Comparison of ENCODE assay signal across 7 cellular contexts in genomic region chr9:33734247-33734646, GRCh38.
A peak's percentile ranks its signal among the peaks of the same experiment; 100 is the strongest.
DNase-seq lines count a peak whose midpoint lies in the region; FAIRE-seq and TF ChIP-seq lines count a peak whose summit lies in the region.
"Not testable (repeated sequence)": the region's sequence is repeated elsewhere in the genome, so short reads cannot be mapped to it uniquely, and the experiment has no call there.

No MANE protein-coding gene starts in this region.

- not testable (repeated sequence) for DNase-seq in Calu3; epithelial cell of prostate (ENCODE audit: low read depth, low spot score); keratinocyte (ENCODE audit: low read depth, low spot score); osteocyte (ENCODE audit: extremely low spot score, unreplicated experiment); transverse colon
- DNase-seq in Karpas-422 (peak; percentile 6), amniotic epithelial cell (ENCODE audit: low read depth) (peak; percentile 46)

- H3K9me3 ChIP-seq in Karpas-422 (ENCODE audit: low read length); keratinocyte (ENCODE audit: control insufficient read depth, low read depth, low read length); transverse colon: not testable (repeated sequence)

- not testable (repeated sequence) for H3K4me2 ChIP-seq in Karpas-422 (ENCODE audit: low read depth, low read length, poor library complexity, severe bottlenecking); keratinocyte (ENCODE audit: control insufficient read depth, extremely low read depth, insufficient read depth, low read depth, low read length)

- H3K4me1 ChIP-seq in Karpas-422 (ENCODE audit: low read length), result not testable (repeated sequence)
- H3K4me1 ChIP-seq in keratinocyte (ENCODE audit: control insufficient read depth, extremely low read depth, insufficient read depth, low read length) (peaks cover 17% of the 10 kb centered on the region), transverse colon (peaks cover 0 to 10% (median 2%) of the 10 kb centered on the region in 4 donors)

- not testable (repeated sequence) for H3K4me3 Mint-ChIP-seq in Calu3 (ENCODE audit: low read depth, unreplicated experiment); osteocyte (ENCODE audit: unreplicated experiment)

- intact Hi-C loops in Calu3 (cut with micrococcal nuclease; ENCODE audit: unreplicated experiment); transverse colon (cut with DNase I; ENCODE audit: low total_unique reads): not testable (repeated sequence)

- not testable (repeated sequence) for TF ChIP-seq EP300 in transverse colon (IDR thresholded peaks at IDR 0.05; ENCODE audit: low read depth)

- peaks cover 17% of the 10 kb centered on the region for H3K27me3 Mint-ChIP-seq in Calu3 (ENCODE audit: unreplicated experiment)
- H3K27me3 Mint-ChIP-seq in osteocyte (ENCODE audit: unreplicated experiment), result not testable (repeated sequence)

- not testable (repeated sequence) for H3K36me3 Mint-ChIP-seq in Calu3 (ENCODE audit: insufficient read depth, unreplicated experiment); osteocyte (ENCODE audit: unreplicated experiment)

- not testable (repeated sequence) for H3K27ac ChIP-seq in Karpas-422 (ENCODE audit: low read length)
- H3K27ac ChIP-seq in epithelial cell of prostate (peak overlapping the region; percentile 72), keratinocyte (ENCODE audit: control insufficient read depth, insufficient read depth, low read length) (peak overlapping the region; percentile 16), transverse colon (peak overlapping the region in 3 of 4 donors; percentile 45 to 78 (median 65))

- dilution Hi-C loops in keratinocyte (cut with MboI; ENCODE audit: extremely low pct_ligation_motif_present, low sequenced_read_pairs), result not testable (repeated sequence)

- not testable (repeated sequence) for H3K4me3 ChIP-seq in Karpas-422 (ENCODE audit: low read length); keratinocyte (ENCODE audit: control insufficient read depth in 2 of 3, extremely low read depth in 1 of 3, insufficient read depth in 2 of 3, low read depth in 1 of 3, low read length in 3 of 3); transverse colon

- CTCF ChIA-PET in Calu3 (lab: Charles Lee), result not testable (repeated sequence)

- H3K9me3 Mint-ChIP-seq in Calu3 (ENCODE audit: low read depth, unreplicated experiment); osteocyte (ENCODE audit: unreplicated experiment): not testable (repeated sequence)

- H3K27ac Mint-ChIP-seq in Calu3 (ENCODE audit: unreplicated experiment), result peak overlapping the region; percentile 31
- peak overlapping the region; percentile 12 for H3K27ac Mint-ChIP-seq in osteocyte (ENCODE audit: unreplicated experiment)

- H3K9me2 ChIP-seq in Karpas-422 (replicated peaks; ENCODE audit: insufficient read depth, low read length), result not testable (repeated sequence)

- not testable (repeated sequence) for H3K9me1 ChIP-seq in keratinocyte (ENCODE audit: control insufficient read depth, extremely low read depth, insufficient read depth, low read length)

- not testable (repeated sequence) for TF ChIP-seq CTCF in Calu3 (IDR thresholded peaks at IDR 0.05; ENCODE audit: unreplicated experiment); keratinocyte (optimal IDR thresholded peaks at IDR 0.05 in 1 of 3, IDR thresholded peaks at IDR 0.05 in 1 of 3, conservative IDR thresholded peaks at IDR 0.05 in 1 of 3; ENCODE audit: extremely low read depth in 1 of 3, insufficient read depth in 2 of 3, low read length in 3 of 3); osteocyte (IDR thresholded peaks at IDR 0.05); transverse colon (IDR thresholded peaks at IDR 0.05)

- not testable (repeated sequence) for H2AFZ ChIP-seq in Karpas-422 (ENCODE audit: low read length); keratinocyte (ENCODE audit: control insufficient read depth, low read length)

- not testable (repeated sequence) for BruUV-seq in Calu3 (replicated peaks; lab: Mats Ljungman, UMichigan)

- FAIRE-seq in keratinocyte (lab: Jason Lieb, UNC), result not testable (repeated sequence)

- TF ChIP-seq POLR2A in transverse colon (IDR thresholded peaks at IDR 0.05), result not testable (repeated sequence)

- in situ Hi-C loops in transverse colon (cut with MboI; ENCODE audit: low pct_ligation_motif_present in 1 of 4, low pct_unique_long_range_greater_than_20kb in 1 of 4, low sequenced_read_pairs in 3 of 4), result not testable (repeated sequence)

- 87 to 93% methylated on average over 2 of the region's 2 CpGs for WGBS in transverse colon (ENCODE audit: low coverage in 1 of 2), 2 donors

- H3K79me2 ChIP-seq in Karpas-422 (ENCODE audit: low read length); keratinocyte (ENCODE audit: control insufficient read depth, insufficient read depth, low read length): not testable (repeated sequence)

- H3K4me1 Mint-ChIP-seq in Calu3 (ENCODE audit: low read depth, unreplicated experiment) (peaks cover 33% of the 10 kb centered on the region), osteocyte (ENCODE audit: unreplicated experiment) (peaks cover 32% of the 10 kb centered on the region)

- H3K27me3 ChIP-seq in Karpas-422 (ENCODE audit: low read length); keratinocyte (ENCODE audit: control insufficient read depth, extremely low read depth, insufficient read depth, low read length); transverse colon: not testable (repeated sequence)

- H3K36me3 ChIP-seq in Karpas-422 (ENCODE audit: insufficient read depth, low read length); keratinocyte (ENCODE audit: control insufficient read depth in 2 of 2, extremely low read depth in 1 of 2, insufficient read depth in 2 of 2, low read length in 2 of 2); transverse colon: not testable (repeated sequence)

- not testable (repeated sequence) for H3K9ac ChIP-seq in Karpas-422 (ENCODE audit: low read length); keratinocyte (ENCODE audit: control insufficient read depth, extremely low read depth, insufficient read depth, low read length)

- H4K20me1 ChIP-seq in Karpas-422 (ENCODE audit: insufficient read depth, low read depth, low read length); keratinocyte (ENCODE audit: control insufficient read depth, extremely low read depth, insufficient read depth, low read length): not testable (repeated sequence)
